In genomic region chr12:132837693-132838463, GRCh38 we compare ENCODE assay signal across 8 cellular contexts. TPM values are rescaled to one million over a fixed set of nuclear protein-coding genes. Genes with fewer than 3 reads are reported as not detected.
DNase-seq lines count a peak whose midpoint lies in the region; ATAC-seq and TF ChIP-seq lines count a peak whose summit lies in the region.

No MANE protein-coding gene starts in this region.

- peak; percentile 50 for ATAC-seq in Panc1
- no peak for ATAC-seq in naive thymus-derived CD4-positive, alpha-beta T cell
- no peak for ATAC-seq in GM18870 (IDR thresholded peaks at IDR 0.05; ENCODE audit: unreplicated experiment)

- H3K4me3 ChIP-seq in AG10803 (ENCODE audit: low read length) (no peak overlapping the region), Panc1 (ENCODE audit: low read depth in 2 of 2, low read length in 2 of 2) (no peak overlapping the region), fibroblast of the aortic adventitia (ENCODE audit: low read depth, low read length) (no peak overlapping the region)
- H3K4me3 ChIP-seq in naive thymus-derived CD4-positive, alpha-beta T cell (ENCODE audit: low read length), result no peak overlapping the region

- H3K9me3 Mint-ChIP-seq in naive thymus-derived CD4-positive, alpha-beta T cell, result no peaks in the 10 kb centered on the region

- DNase-seq in AG10803 (ENCODE audit: low read depth) (peak; percentile 31), Panc1 (ENCODE audit: low read depth, low spot score) (no peak), fibroblast of the aortic adventitia (ENCODE audit: low read depth) (peak; percentile 30), HK-2 (ENCODE audit: unreplicated experiment) (no peak), NOMO-1 treated with DMSO at 0.1 percent for 48 hours (lab: John Stamatoyannopoulos, UW; ENCODE audit: unreplicated experiment) (no peak)
- DNase-seq in naive thymus-derived CD4-positive, alpha-beta T cell, result no peak
- DNase-seq in activated CD4-positive, alpha-beta T cell treated with anti-CD3 and anti-CD28 coated beads for 1 hour, result no peak

- peaks cover 9 to 47% (median 15%) of the 10 kb centered on the region in 5 donors for H3K36me3 Mint-ChIP-seq in naive thymus-derived CD4-positive, alpha-beta T cell

- H3K27me3 ChIP-seq in Panc1 (ENCODE audit: control insufficient read depth, insufficient read depth, low read length), result no peaks in the 10 kb centered on the region
- no peaks in the 10 kb centered on the region for H3K27me3 ChIP-seq in naive thymus-derived CD4-positive, alpha-beta T cell (ENCODE audit: control insufficient read depth in 2 of 2, insufficient read depth in 2 of 2, low read length in 2 of 2)

- H3K27ac Mint-ChIP-seq in naive thymus-derived CD4-positive, alpha-beta T cell, result peak overlapping the region in 5 of 9 donors; percentile 29 to 97 (median 77)

- no peaks in the 10 kb centered on the region for H3K27me3 Mint-ChIP-seq in naive thymus-derived CD4-positive, alpha-beta T cell

- no peak overlapping the region for H3K27ac ChIP-seq in Panc1 (ENCODE audit: low read length)
- H3K27ac ChIP-seq in naive thymus-derived CD4-positive, alpha-beta T cell (ENCODE audit: low read depth, low read length), result peak overlapping the region; percentile 45

- peaks cover 10% of the 10 kb centered on the region for H3K36me3 ChIP-seq in Panc1 (ENCODE audit: control insufficient read depth, insufficient read depth, low read length)
- H3K36me3 ChIP-seq in naive thymus-derived CD4-positive, alpha-beta T cell (ENCODE audit: control insufficient read depth in 2 of 3, insufficient read depth in 3 of 3, low read length in 3 of 3), result peaks cover 0 to 40% (median 4%) of the 10 kb centered on the region in 3 experiments

- H3K4me1 Mint-ChIP-seq in naive thymus-derived CD4-positive, alpha-beta T cell, result peaks cover 29 to 44% (median 40%) of the 10 kb centered on the region in 7 donors

- no TSS peak for BruUV-seq in Panc1 (replicated peaks; lab: Mats Ljungman, UMichigan)

- intact Hi-C loops in Panc1 (cut with micrococcal nuclease; ENCODE audit: unreplicated experiment), result no loop called here
- intact Hi-C loops in naive thymus-derived CD4-positive, alpha-beta T cell (cut with micrococcal nuclease), result no loop called here

- CTCF ChIA-PET in Panc1 (lab: Charles Lee), result no interaction called here
- CTCF ChIA-PET in naive thymus-derived CD4-positive, alpha-beta T cell (lab: Charles Lee), result interaction anchor here (0.6 kb wide), 1 partner anchor 18 kb away, joined by 3 read pairs; no protein-coding TSS in a partner anchor

- H3K4me3 Mint-ChIP-seq in naive thymus-derived CD4-positive, alpha-beta T cell, result peak overlapping the region in 4 of 10 donors; percentile 76 to 89 (median 82)

- no peak for TF ChIP-seq CTCF in AG10803 (conservative IDR thresholded peaks at IDR 0.05; ENCODE audit: low read length)
- no peak for TF ChIP-seq CTCF in Panc1 (IDR thresholded peaks at IDR 0.05)
- no peak for TF ChIP-seq CTCF in fibroblast of the aortic adventitia (IDR thresholded peaks at IDR 0.05; ENCODE audit: insufficient read depth, low read length)

- no peaks in the 10 kb centered on the region for H3K9me3 ChIP-seq in Panc1 (ENCODE audit: control insufficient read depth, insufficient read depth, low read depth, low read length)
- H3K9me3 ChIP-seq in naive thymus-derived CD4-positive, alpha-beta T cell (ENCODE audit: control insufficient read depth in 2 of 3, low read length in 3 of 3), result no peaks in the 10 kb centered on the region

- in situ Hi-C loops in Panc1 (cut with HindIII; ENCODE audit: low pct_unique_long_range_greater_than_20kb, low sequenced_read_pairs), result no loop called here

- H3K4me1 ChIP-seq in Panc1 (ENCODE audit: control insufficient read depth, insufficient read depth, low read length), result no peaks in the 10 kb centered on the region
- peaks cover 4 to 26% of the 10 kb centered on the region in 2 donors for H3K4me1 ChIP-seq in naive thymus-derived CD4-positive, alpha-beta T cell (ENCODE audit: control insufficient read depth in 2 of 2, insufficient read depth in 2 of 2, low read length in 2 of 2)

- POLR2A ChIA-PET in Panc1 (lab: Charles Lee), result no interaction called here
- POLR2A ChIA-PET in naive thymus-derived CD4-positive, alpha-beta T cell (lab: Charles Lee), result interaction anchor here (0.5 kb wide), 1 partner anchor 18 kb away, joined by 3 read pairs; no protein-coding TSS in a partner anchor

RNA-seq across cellular contexts. Expression of gene GOLGA3, which starts 9.2 kb away (rescaled TPM):
- total RNA-seq in Panc1 (2021; ENCODE audit: unreplicated experiment) (61.1 TPM), fibroblast of the aortic adventitia (ENCODE audit: low replicate concordance) (88.3 and 104 TPM in 2 replicates)
- polyA plus RNA-seq in Panc1 (2012; ENCODE audit: insufficient read length), result 39.2 TPM
- 10 to 100 TPM; 46.3 to 65.7 (median 63.6) TPM for total RNA-seq in naive thymus-derived CD4-positive, alpha-beta T cell
- polyA plus RNA-seq in naive thymus-derived CD4-positive, alpha-beta T cell, result 10 to 100 TPM; 11.7 to 16.6 TPM

RNA-seq across cellular contexts. Expression of gene CHFR, which starts 49.5 kb away (rescaled TPM):
- total RNA-seq in Panc1 (2021; ENCODE audit: unreplicated experiment), result 74.0 TPM
- polyA plus RNA-seq in Panc1 (2012; ENCODE audit: insufficient read length), result 54.0 TPM
- 24.3 and 41.9 TPM in 2 replicates for total RNA-seq in fibroblast of the aortic adventitia (ENCODE audit: low replicate concordance)
- total RNA-seq in naive thymus-derived CD4-positive, alpha-beta T cell, result 10 to 100 TPM; 66.7 to 97.8 (median 81.7) TPM
- polyA plus RNA-seq in naive thymus-derived CD4-positive, alpha-beta T cell, result 10 to 100 TPM; 25.2 to 44.4 TPM

Comparison
In these comparisons a context has a peak if more than half of its experiments do, and no peak if none do; other contexts are left out.
1. DNase-seq: peak in AG10803 (single experiment) and fibroblast of the aortic adventitia (single experiment); none in Panc1 (single experiment), naive thymus-derived CD4-positive, alpha-beta T cell (0 of 9), HK-2 (single experiment), NOMO-1 treated with DMSO at 0.1 percent for 48 hours (single experiment) and activated CD4-positive, alpha-beta T cell treated with anti-CD3 and anti-CD28 coated beads for 1 hour (single experiment).